23 cellular contexts compared by ENCODE assay signal in the genomic region with DNA sequence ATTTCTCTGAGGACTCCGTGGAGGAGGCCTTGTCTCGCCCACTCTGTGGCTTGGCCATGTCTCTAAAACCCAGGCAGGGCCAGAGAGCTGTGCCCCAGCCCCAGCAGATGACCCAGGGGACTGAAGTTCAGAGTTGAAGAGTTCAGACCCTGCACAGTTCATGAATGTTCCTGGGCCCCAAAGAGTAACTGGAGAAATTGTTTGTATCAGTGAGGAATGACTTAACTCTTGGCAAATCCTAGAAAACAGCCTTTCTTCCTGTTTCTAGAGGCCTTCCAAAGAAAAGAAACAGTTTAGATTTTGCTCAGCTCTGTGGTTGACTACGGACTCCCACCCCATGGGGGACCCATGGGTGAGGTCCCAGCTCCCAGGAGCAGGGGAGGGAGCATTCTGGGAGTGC.
"Had no signal": no experiment of that assay in that cellular context is flagged by ENCODE, and none has a peak within 500 bp of the region (broad histone marks: within the 10 kb centered on the region; RNA-seq: fewer than 3 reads in every experiment).

No MANE protein-coding gene starts in this region.

- H3K27me3 ChIP-seq: right atrium auricular region, testis, upper lobe of left lung had no signal

- H3K27ac ChIP-seq: esophagus squamous epithelium, gastrocnemius medialis, neutrophil, parathyroid adenoma, right atrium auricular region, sigmoid colon, stomach, testis, tibial artery, upper lobe of left lung had no signal

- H2AFZ ChIP-seq: parathyroid adenoma had no signal

- H3K4me3 ChIP-seq: esophagus squamous epithelium, gastrocnemius medialis, lung, right atrium auricular region, sigmoid colon, stomach, testis, tibial artery, upper lobe of left lung had no signal

- H3K9me3 ChIP-seq: esophagus squamous epithelium, gastrocnemius medialis, neutrophil, right atrium auricular region, sigmoid colon, stomach, testis, upper lobe of left lung had no signal

- H3K36me3 ChIP-seq: esophagus squamous epithelium, gastrocnemius medialis, neutrophil, right atrium auricular region, sigmoid colon, stomach, tibial artery, upper lobe of left lung had no signal

- H3K4me1 ChIP-seq: esophagus squamous epithelium, gastrocnemius medialis, parathyroid adenoma, right atrium auricular region, sigmoid colon, stomach, testis, tibial artery, upper lobe of left lung had no signal

- ATAC-seq: effector memory CD8-positive, alpha-beta T cell; gastrocnemius medialis; left ventricle myocardium superior; natural killer cell; stimulated activated effector memory CD8-positive, alpha-beta T cell treated with anti-CD3 and anti-CD28 coated beads, Interleukin-12 subunit alpha, Interleukin-12 subunit beta, amount 100 ng/mL, for 72 hours had no signal

- H3K9ac ChIP-seq: parathyroid adenoma had no signal

- DNase-seq: cortex of kidney; effector memory CD8-positive, alpha-beta T cell; erythroblast; esophagus squamous epithelium; foreskin fibroblast; gastrocnemius medialis; head of caudate nucleus; left ventricle myocardium superior; natural killer cell; sigmoid colon; stimulated activated CD4-positive, alpha-beta T cell treated with anti-CD3 and anti-CD28 coated beads, Interleukin-2, amount 100 ng/mL, for 24 hours; stimulated activated CD4-positive, alpha-beta T cell treated with anti-CD3 and anti-CD28 coated beads, Interleukin-4, amount 100 ng/mL, for 24 hours; stimulated activated naive CD4-positive, alpha-beta T cell treated with Interleukin-2 at 50 U/mL for 16 hours; stomach; substantia nigra; testis; tibial artery; upper lobe of left lung had no signal

- H3K79me2 ChIP-seq: parathyroid adenoma had no signal
